8 cellular contexts compared by ENCODE assay signal in the genomic region with DNA sequence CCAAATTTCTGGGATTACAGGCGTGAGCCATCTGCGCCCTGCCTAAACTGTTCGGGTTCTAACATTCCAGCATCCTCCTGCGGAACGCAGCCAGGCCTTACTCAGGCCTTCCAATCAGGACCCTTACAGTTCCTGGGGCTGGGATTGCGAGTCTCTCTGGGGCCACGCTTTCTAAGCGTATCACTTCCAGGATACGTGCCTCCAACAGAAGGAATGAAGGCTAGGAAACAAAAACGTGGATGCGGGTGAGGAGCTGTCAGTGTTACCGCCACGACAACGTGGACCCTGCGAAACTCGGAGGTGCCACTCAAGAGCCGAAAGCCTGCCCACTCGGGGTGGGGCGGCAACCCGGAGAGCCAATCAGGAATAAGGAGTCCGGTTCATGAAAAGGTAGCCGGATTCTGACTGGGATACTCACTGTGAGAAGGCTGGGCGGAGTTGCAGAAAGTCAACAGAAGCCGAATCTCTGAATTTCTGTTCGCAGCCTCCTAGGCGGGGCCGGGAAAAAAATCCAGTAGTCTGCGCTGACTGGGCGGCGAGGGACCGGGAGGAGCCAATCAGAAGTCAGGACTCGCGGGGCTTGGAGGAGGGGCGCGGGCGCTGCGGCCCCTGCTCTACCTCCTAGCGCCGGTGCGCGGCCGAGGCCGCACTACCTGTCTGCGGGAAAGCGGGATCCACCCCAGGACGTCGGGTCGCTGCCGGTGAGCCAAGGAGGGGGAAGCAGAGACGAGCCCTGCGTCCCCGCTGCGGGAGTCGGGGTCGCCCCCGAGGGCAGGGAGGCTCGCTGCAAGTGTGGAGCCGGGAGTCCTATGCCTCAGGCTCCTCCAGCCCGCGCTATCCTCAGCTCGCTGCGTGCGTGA. TPM values are rescaled to one million over a fixed set of nuclear protein-coding genes. Genes with fewer than 3 reads are reported as not detected.
A peak's percentile ranks its signal among the peaks of the same experiment; 100 is the strongest.
DNase-seq lines count a peak whose midpoint lies in the region; ATAC-seq, FAIRE-seq and TF ChIP-seq lines count a peak whose summit lies in the region.

Gene HYKK, plus strand, starts transcription at position 607 of the 860 bp plus-strand sequence. CDS start 5,512 bp downstream, outside the sequence.

- TF ChIP-seq CTCF in AG09319 (IDR thresholded peaks at IDR 0.05; ENCODE audit: low read depth, low read length) (no peak; the same call in 1 of the 2 replicates), chondrocyte (IDR thresholded peaks at IDR 0.05) (peak; percentile 39), kidney (IDR thresholded peaks at IDR 0.05; ENCODE audit: borderline replicate concordance, extremely low read depth, insufficient read depth) (no peak)

- peak within 1 kb of the TSS; percentile 40 to 84 for H3K27ac ChIP-seq in kidney (ENCODE audit: low read depth in 2 of 2, low read length in 2 of 2)

- ATAC-seq in GM19043 (IDR thresholded peaks at IDR 0.05; ENCODE audit: low read depth, unreplicated experiment) (peak; percentile 83), HG03378 (IDR thresholded peaks at IDR 0.05; ENCODE audit: unreplicated experiment) (peak; percentile 72)

- no peaks in the 10 kb centered on the region for H3K9me3 Mint-ChIP-seq in chondrocyte (ENCODE audit: low read depth)

- H3K9ac ChIP-seq in kidney (ENCODE audit: low read length in 2 of 2) = peak within 1 kb of the TSS; percentile 52 to 68

- intact Hi-C loops in kidney (cut with DNase I) = no loop called here

- peak within 1 kb of the TSS; percentile 73 to 88 for H3K4me3 ChIP-seq in kidney (ENCODE audit: low read length in 2 of 2)

- peak within 1 kb of the TSS; percentile 92 for H3K27ac Mint-ChIP-seq in chondrocyte (ENCODE audit: unreplicated experiment)

- DNase-seq in AG09319 (ENCODE audit: extremely low read depth, low read depth) (peak; percentile 88), NCI-H446 treated with DMSO at 0.1 percent for 48 hours (lab: John Stamatoyannopoulos, UW) (peak; percentile 93), chondrocyte (ENCODE audit: low spot score) (peak; percentile 97), kidney (peak; percentile 96)
- peak; percentile 51 for DNase-seq in activated CD4-positive, alpha-beta T cell treated with anti-CD3 and anti-CD28 coated beads for 1 hour
- DNase-seq in stimulated activated CD4-positive, alpha-beta T cell treated with anti-CD3 and anti-CD28 coated beads, Interleukin-12 subunit alpha, Interleukin-12 subunit beta, amount 100 ng/mL, for 48 hours (ENCODE audit: low read depth in 2 of 3, low spot score in 1 of 3) = peak; percentile 63 to 74 (median 73)

- peaks cover 15% of the 10 kb centered on the region for H3K4me1 Mint-ChIP-seq in chondrocyte (ENCODE audit: low read depth)

- peak within 1 kb of the TSS; percentile 83 for H3K4me3 Mint-ChIP-seq in chondrocyte (ENCODE audit: unreplicated experiment)

- H3K9me3 ChIP-seq in kidney (ENCODE audit: control insufficient read depth in 1 of 2, low read length in 2 of 2) = no peaks in the 10 kb centered on the region

- no peaks in the 10 kb centered on the region for H3K36me3 Mint-ChIP-seq in chondrocyte (ENCODE audit: low read depth)

- H3K36me3 ChIP-seq in kidney (ENCODE audit: control insufficient read depth in 1 of 2, insufficient read depth in 2 of 2, low read length in 2 of 2) = no peaks in the 10 kb centered on the region

- no peaks in the 10 kb centered on the region for H3K27me3 Mint-ChIP-seq in chondrocyte (ENCODE audit: low read depth)

- peaks cover 0 to 8% of the 10 kb centered on the region in 2 donors for H3K4me1 ChIP-seq in kidney (ENCODE audit: control insufficient read depth in 1 of 2, insufficient read depth in 1 of 2, low read depth in 1 of 2, low read length in 2 of 2)

- peak; percentile 97 for FAIRE-seq in kidney (lab: Jason Lieb, UNC)

RNA-seq across cellular contexts. Expression of gene HYKK, which starts in this region (rescaled TPM):
- 2.7 to 5.9 TPM (median 3.6 TPM) in 3 replicates for total RNA-seq in chondrocyte
- total RNA-seq in kidney = 5.8 TPM
- 14.3 TPM for polyA plus RNA-seq in kidney (ENCODE audit: insufficient read depth, low read depth, low replicate concordance)

Comparison
In these comparisons a context has a peak if more than half of its experiments do, and no peak if none do; other contexts are left out.
1. Peak in every context shown above with its lines: DNase-seq, ATAC-seq, H3K4me3 ChIP-seq and H3K27ac ChIP-seq.